In the genomic region with DNA sequence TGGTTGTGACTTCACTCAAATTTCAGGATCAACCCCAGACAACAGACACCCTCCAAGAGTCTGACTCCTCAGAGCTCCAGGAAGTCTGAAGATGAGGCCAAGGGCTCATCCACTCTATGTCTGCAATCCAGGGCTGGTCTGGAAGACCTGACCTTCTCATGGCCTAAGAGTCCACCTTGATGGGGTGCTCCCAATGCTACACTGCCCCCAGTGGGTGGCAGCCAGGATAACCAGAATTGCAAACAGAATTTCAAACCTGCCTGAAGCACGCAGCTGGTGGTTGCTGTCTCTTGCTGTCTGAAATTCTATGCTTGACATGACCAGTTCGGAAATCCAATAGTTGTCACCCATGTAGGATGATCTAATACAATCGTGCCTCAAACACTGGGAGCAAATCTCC, we compare ENCODE assay signal across 1 cellular context.
A peak's percentile ranks its signal among the peaks of the same experiment; 100 is the strongest.
TF ChIP-seq lines count a peak whose summit lies in the region.

No MANE protein-coding gene starts in this region.

TF ChIP-seq in GM23338, 12 proteins besides CTCF, POLR2A, EP300 and RAD21 (continued from another document):
- TF ChIP-seq ZNF462 (CRISPR knock-in tag; IDR thresholded peaks at IDR 0.05) = peak; percentile 27; the same call in 1 of the 2 replicates
- TF ChIP-seq NANOG (IDR thresholded peaks at IDR 0.05; ENCODE audit: borderline replicate concordance) = no peak
- no peak for TF ChIP-seq CREB1 (CRISPR knock-in tag; IDR thresholded peaks at IDR 0.05; ENCODE audit: low read depth)
TF ChIP-seq in GM23338: peak in this region for 1.
